23 cellular contexts compared by ENCODE assay signal in genomic region chr10:100972115-100972903, GRCh38. TPM values are rescaled to one million over a fixed set of nuclear protein-coding genes. Genes with fewer than 3 reads are reported as not detected.
DNase-seq lines count a peak whose midpoint lies in the region; ATAC-seq, FAIRE-seq and TF ChIP-seq lines count a peak whose summit lies in the region.
"Had no signal": no experiment of that assay in that cellular context is flagged by ENCODE, and none has a peak within 500 bp of the region (broad histone marks: within the 10 kb centered on the region; RNA-seq: fewer than 3 reads in every experiment).

No MANE protein-coding gene starts in this region.

- H3K4me1 ChIP-seq in Caco-2, result peaks cover 41% of the 10 kb centered on the region

- intact Hi-C loops in Caco-2 (cut with micrococcal nuclease; ENCODE audit: unreplicated experiment), result no loop called here

- no peaks in the 10 kb centered on the region for H3K27me3 Mint-ChIP-seq in Caco-2 (ENCODE audit: insufficient read depth, unreplicated experiment)
- peaks cover 5% of the 10 kb centered on the region for H3K27me3 Mint-ChIP-seq in nephron progenitor cell (ENCODE audit: low read depth, poor library complexity)
- H3K27me3 Mint-ChIP-seq: activated naive CD4-positive, alpha-beta T cell treated with anti-CD3 and anti-CD28 coated beads, Interleukin-2, amount 50 U/mL, for 24 hours; memory B cell had no signal

- H3K36me3 ChIP-seq in Caco-2 (ENCODE audit: control insufficient read depth, insufficient read depth, low read length), result peaks cover 11% of the 10 kb centered on the region; the same call in 1 of the 2 replicates
- H3K36me3 ChIP-seq in bronchial epithelial cell (ENCODE audit: control insufficient read depth, insufficient read depth, low read length), result no peaks in the 10 kb centered on the region
- H3K36me3 ChIP-seq: thoracic aorta had no signal

- H3K9me3 ChIP-seq in Caco-2, result no peaks in the 10 kb centered on the region
- H3K9me3 ChIP-seq: ascending aorta, esophagus muscularis mucosa, gastroesophageal sphincter, thoracic aorta had no signal

- H3K9me3 Mint-ChIP-seq in Caco-2 (ENCODE audit: unreplicated experiment) (no peaks in the 10 kb centered on the region), nephron progenitor cell (no peaks in the 10 kb centered on the region)
- H3K9me3 Mint-ChIP-seq: activated naive CD4-positive, alpha-beta T cell treated with anti-CD3 and anti-CD28 coated beads, Interleukin-2, amount 50 U/mL, for 24 hours; memory B cell; naive thymus-derived CD4-positive, alpha-beta T cell; stimulated activated naive B cell treated with anti-CD40 and anti-IgM and Interleukin-4, amounts not matched to agents 10 μg/mL and 1 μg/mL and 100 μg/mL, for 72 hours; T-helper 2 cell treated with Interferon-gamma antibody and Interleukin-4, amounts not matched to agents 5 μg/mL and 100 μg/mL, for 36 hours had no signal

- H3K36me3 Mint-ChIP-seq in Caco-2 (ENCODE audit: insufficient read depth, unreplicated experiment) (peaks cover 44% of the 10 kb centered on the region), nephron progenitor cell (ENCODE audit: low read depth) (no peaks in the 10 kb centered on the region)
- H3K36me3 Mint-ChIP-seq: activated naive CD4-positive, alpha-beta T cell treated with anti-CD3 and anti-CD28 coated beads, Interleukin-2, amount 50 U/mL, for 24 hours; naive thymus-derived CD4-positive, alpha-beta T cell had no signal

- peak; percentile 36 for FAIRE-seq in bronchial epithelial cell (lab: Jason Lieb, UNC)

- ATAC-seq in HG03457 (IDR thresholded peaks at IDR 0.05; ENCODE audit: unreplicated experiment), result no peak
- ATAC-seq: gastroesophageal sphincter; naive thymus-derived CD4-positive, alpha-beta T cell; SK-N-SH treated with all-trans-retinoic acid at 6 μM for 48 hours; stimulated activated naive B cell treated with anti-CD40 and anti-IgM and Interleukin-4, amounts not matched to agents 10 μg/mL and 1 μg/mL and 100 μg/mL, for 72 hours had no signal

- CTCF ChIA-PET in Caco-2 (lab: Charles Lee), result no interaction called here

- BruUV-seq in Caco-2 (replicated peaks; lab: Mats Ljungman, UMichigan), result no TSS peak

- H3K27ac Mint-ChIP-seq in Caco-2 (ENCODE audit: unreplicated experiment) (peak overlapping the region; percentile 86), nephron progenitor cell (no peak overlapping the region)
- H3K27ac Mint-ChIP-seq: activated naive CD4-positive, alpha-beta T cell treated with anti-CD3 and anti-CD28 coated beads, Interleukin-2, amount 50 U/mL, for 24 hours; memory B cell; stimulated activated naive B cell treated with anti-CD40 and anti-IgM and Interleukin-4, amounts not matched to agents 10 μg/mL and 1 μg/mL and 100 μg/mL, for 72 hours; T-helper 2 cell treated with Interferon-gamma antibody and Interleukin-4, amounts not matched to agents 5 μg/mL and 100 μg/mL, for 36 hours had no signal

- H3K4me3 ChIP-seq in Caco-2 (ENCODE audit: low read depth, low read length), result peak overlapping the region; percentile 18; the same call in 1 of the 2 replicates
- no peak overlapping the region for H3K4me3 ChIP-seq in bronchial epithelial cell (ENCODE audit: low read depth, low read length)
- H3K4me3 ChIP-seq: ascending aorta, esophagus muscularis mucosa, gastroesophageal sphincter, thoracic aorta had no signal

- TF ChIP-seq CTCF in Caco-2 (IDR thresholded peaks at IDR 0.05; ENCODE audit: insufficient read depth in 1 of 2, low read depth in 1 of 2, low read length in 1 of 2, severe bottlenecking in 1 of 2, unreplicated experiment in 1 of 2), result no peak
- no peak for TF ChIP-seq CTCF in bronchial epithelial cell (IDR thresholded peaks at IDR 0.05; ENCODE audit: insufficient read depth, low read length, severe bottlenecking)
- no peak for TF ChIP-seq CTCF in nephron progenitor cell (IDR thresholded peaks at IDR 0.05)

- H3K27me3 ChIP-seq in Caco-2 (replicated peaks; ENCODE audit: control insufficient read depth, insufficient read depth, low read length), result no peaks in the 10 kb centered on the region
- no peaks in the 10 kb centered on the region for H3K27me3 ChIP-seq in bronchial epithelial cell (ENCODE audit: control insufficient read depth, insufficient read depth, low read length)
- H3K27me3 ChIP-seq: ascending aorta, gastroesophageal sphincter had no signal

- POLR2A ChIA-PET in Caco-2 (lab: Charles Lee), result no interaction called here

- peaks cover 63% of the 10 kb centered on the region for H3K4me1 Mint-ChIP-seq in Caco-2 (ENCODE audit: low read depth, unreplicated experiment)
- H3K4me1 Mint-ChIP-seq in nephron progenitor cell, result peaks cover 55% of the 10 kb centered on the region

- H3K4me3 Mint-ChIP-seq in Caco-2 (ENCODE audit: unreplicated experiment) (peak overlapping the region; percentile 90), nephron progenitor cell (peak overlapping the region; percentile 18)
- H3K4me3 Mint-ChIP-seq: activated naive CD4-positive, alpha-beta T cell treated with anti-CD3 and anti-CD28 coated beads, Interleukin-2, amount 50 U/mL, for 24 hours; memory B cell; stimulated activated naive B cell treated with anti-CD40 and anti-IgM and Interleukin-4, amounts not matched to agents 10 μg/mL and 1 μg/mL and 100 μg/mL, for 72 hours; T-helper 2 cell treated with Interferon-gamma antibody and Interleukin-4, amounts not matched to agents 5 μg/mL and 100 μg/mL, for 36 hours had no signal

- DNase-seq in Caco-2 (no peak), bronchial epithelial cell (ENCODE audit: low read depth) (no peak), nephron progenitor cell (no peak), NCI-H1092 treated with DMSO at 0.1 percent for 48 hours (lab: John Stamatoyannopoulos, UW) (no peak)
- no peak for DNase-seq in stimulated activated CD4-positive, alpha-beta T cell treated with anti-CD3 and anti-CD28 coated beads, Interleukin-2, amount 100 ng/mL, for 48 hours
- DNase-seq: activated CD4-positive, alpha-beta T cell treated with anti-CD3 and anti-CD28 coated beads, Interleukin-2, amount 50 U/mL, for 4 hours; cerebellar nuclear complex; effector CD8-positive, alpha-beta T cell; naive thymus-derived CD4-positive, alpha-beta T cell; NCI-H1417 treated with DMSO at 0.1 percent for 48 hours; NCI-H524 treated with DMSO at 0.1 percent for 48 hours; RPMI8226; stimulated activated CD4-positive, alpha-beta T cell treated with anti-CD3 and anti-CD28 coated beads, Interleukin-1b, Interleukin-23, amount 100 ng/mL, for 48 hours; stimulated activated naive B cell treated with anti-CD40 and anti-IgM and Interleukin-4, amounts not matched to agents 10 μg/mL and 1 μg/mL and 100 μg/mL, for 72 hours had no signal

RNA-seq across cellular contexts. Expression of gene SEMA4G, which starts 3.0 kb away (rescaled TPM):
- total RNA-seq in Caco-2 (2022) (67.3 and 81.2 TPM in 2 replicates), bronchial epithelial cell (0.26 and 0.51 TPM in 2 replicates)

RNA-seq across cellular contexts. Expression of gene MRPL43, which starts 15.0 kb away (rescaled TPM):
- total RNA-seq in Caco-2 (2022) (82.1 and 84.1 TPM in 2 replicates), bronchial epithelial cell (47.7 and 73.5 TPM in 2 replicates)

RNA-seq across cellular contexts. Expression of gene TWNK, which starts 15.0 kb away (rescaled TPM):
- 26.2 and 29.8 TPM in 2 replicates for total RNA-seq in Caco-2 (2022)
- total RNA-seq in bronchial epithelial cell, result 7.9 and 14.7 TPM in 2 replicates

RNA-seq across cellular contexts. Expression of gene LZTS2, which starts 27.3 kb away (rescaled TPM):
- 53.3 and 54.8 TPM in 2 replicates for total RNA-seq in Caco-2 (2022)
- 30.0 and 36.5 TPM in 2 replicates for total RNA-seq in bronchial epithelial cell

RNA-seq across cellular contexts. Expression of gene PDZD7, which starts 58.6 kb away (rescaled TPM):
- total RNA-seq in Caco-2 (2022), result 1.4 and 1.5 TPM in 2 replicates
- total RNA-seq in bronchial epithelial cell, result 0.13 and 0.26 TPM in 2 replicates

Comparison
In these comparisons a context has a peak if more than half of its experiments do, and no peak if none do; other contexts are left out.
1. RNA of gene SEMA4G, which starts 3.0 kb away (total RNA-seq): 67.3 to 81.2 TPM in Caco-2; 0.26 to 0.51 TPM in bronchial epithelial cell; every median in the first group is over 10 times any median in the second.